In genomic region chr11:46250071-46251052, GRCh38 we compare ENCODE assay signal across 1 cellular context.
TF ChIP-seq lines count a peak whose summit lies in the region.

No MANE protein-coding gene starts in this region.

TF ChIP-seq in SK-N-SH treated with all-trans-retinoic acid at 6 μM for 48 hours, 23 proteins besides CTCF, POLR2A, EP300 and RAD21 (continued from another document):
- no peak for TF ChIP-seq TSHZ2 (CRISPR knock-in tag; IDR thresholded peaks at IDR 0.05)
- TF ChIP-seq ZNF70 (CRISPR knock-in tag; IDR thresholded peaks at IDR 0.05): no peak
- no peak for TF ChIP-seq PPARA (CRISPR knock-in tag; IDR thresholded peaks at IDR 0.05; ENCODE audit: borderline replicate concordance)
- TF ChIP-seq TCF4 (CRISPR knock-in tag; IDR thresholded peaks at IDR 0.05; ENCODE audit: borderline replicate concordance): no peak
- no peak for TF ChIP-seq ZNF565 (CRISPR knock-in tag; conservative IDR thresholded peaks at IDR 0.05; ENCODE audit: low read depth)
- TF ChIP-seq PATZ1 (CRISPR knock-in tag; IDR thresholded peaks at IDR 0.05; ENCODE audit: borderline replicate concordance): no peak
- TF ChIP-seq, protein P1, sequence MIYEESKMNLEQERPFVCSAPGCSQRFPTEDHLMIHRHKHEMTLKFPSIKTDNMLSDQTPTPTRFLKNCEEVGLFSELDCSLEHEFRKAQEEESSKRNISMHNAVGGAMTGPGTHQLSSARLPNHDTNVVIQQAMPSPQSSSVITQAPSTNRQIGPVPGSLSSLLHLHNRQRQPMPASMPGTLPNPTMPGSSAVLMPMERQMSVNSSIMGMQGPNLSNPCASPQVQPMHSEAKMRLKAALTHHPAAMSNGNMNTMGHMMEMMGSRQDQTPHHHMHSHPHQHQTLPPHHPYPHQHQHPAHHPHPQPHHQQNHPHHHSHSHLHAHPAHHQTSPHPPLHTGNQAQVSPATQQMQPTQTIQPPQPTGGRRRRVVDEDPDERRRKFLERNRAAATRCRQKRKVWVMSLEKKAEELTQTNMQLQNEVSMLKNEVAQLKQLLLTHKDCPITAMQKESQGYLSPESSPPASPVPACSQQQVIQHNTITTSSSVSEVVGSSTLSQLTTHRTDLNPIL (CRISPR knock-in tag; IDR thresholded peaks at IDR 0.05; ENCODE audit: low read depth): no peak
- no peak for TF ChIP-seq CSRNP3 (CRISPR knock-in tag; IDR thresholded peaks at IDR 0.05)
- TF ChIP-seq ZFP30 (CRISPR knock-in tag; IDR thresholded peaks at IDR 0.05): no peak
- no peak for TF ChIP-seq SNAI2 (CRISPR knock-in tag; IDR thresholded peaks at IDR 0.05)
- TF ChIP-seq ARNTL (CRISPR knock-in tag; IDR thresholded peaks at IDR 0.05; ENCODE audit: borderline replicate concordance, low read depth): no peak
- TF ChIP-seq, protein P2, sequence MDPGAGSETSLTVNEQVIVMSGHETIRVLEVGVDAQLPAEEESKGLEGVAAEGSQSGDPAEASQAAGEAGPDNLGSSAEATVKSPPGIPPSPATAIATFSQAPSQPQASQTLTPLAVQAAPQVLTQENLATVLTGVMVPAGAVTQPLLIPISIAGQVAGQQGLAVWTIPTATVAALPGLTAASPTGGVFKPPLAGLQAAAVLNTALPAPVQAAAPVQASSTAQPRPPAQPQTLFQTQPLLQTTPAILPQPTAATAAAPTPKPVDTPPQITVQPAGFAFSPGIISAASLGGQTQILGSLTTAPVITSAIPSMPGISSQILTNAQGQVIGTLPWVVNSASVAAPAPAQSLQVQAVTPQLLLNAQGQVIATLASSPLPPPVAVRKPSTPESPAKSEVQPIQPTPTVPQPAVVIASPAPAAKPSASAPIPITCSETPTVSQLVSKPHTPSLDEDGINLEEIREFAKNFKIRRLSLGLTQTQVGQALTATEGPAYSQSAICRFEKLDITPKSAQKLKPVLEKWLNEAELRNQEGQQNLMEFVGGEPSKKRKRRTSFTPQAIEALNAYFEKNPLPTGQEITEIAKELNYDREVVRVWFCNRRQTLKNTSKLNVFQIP (CRISPR knock-in tag; IDR thresholded peaks at IDR 0.05; ENCODE audit: borderline replicate concordance, low read depth): no peak
- no peak for TF ChIP-seq ZNF8 (CRISPR knock-in tag; IDR thresholded peaks at IDR 0.05)
- TF ChIP-seq ISL1 (CRISPR knock-in tag; IDR thresholded peaks at IDR 0.05): no peak
